Comparison of ENCODE assay signal across 8 cellular contexts in genomic region chr18:47175895-47176575, GRCh38. TPM values are rescaled to one million over a fixed set of nuclear protein-coding genes. Genes with fewer than 3 reads are reported as not detected.
DNase-seq lines count a peak whose midpoint lies in the region; ATAC-seq and TF ChIP-seq lines count a peak whose summit lies in the region.

TSS of gene IER3IP1 (minus strand) at chr18:47176364. CDS start at chr18:47176277, 87 bp downstream.

- H3K9ac ChIP-seq in colonic mucosa (ENCODE audit: low read depth in 2 of 2, low read length in 2 of 2): peak within 1 kb of the TSS; percentile 86 to 89

- H3K27ac ChIP-seq in colonic mucosa: peak within 1 kb of the TSS; percentile 70
- peak within 1 kb of the TSS; percentile 82 to 86 for H3K27ac ChIP-seq in left lung

- H3K4me1 ChIP-seq in colonic mucosa (peaks cover 4% of the 10 kb centered on the region), left lung (peaks cover 8 to 19% of the 10 kb centered on the region in 2 donors)

- H3K36me3 ChIP-seq in colonic mucosa: no peaks in the 10 kb centered on the region
- no peaks in the 10 kb centered on the region for H3K36me3 ChIP-seq in left lung

- DNase-seq in Ammon's horn (ENCODE audit: low spot score) (peak; percentile 91), NCI-H510A (lab: John Stamatoyannopoulos, UW) (peak; percentile 62), colonic mucosa (peak; percentile 95), left lung (peak; percentile 92 to 94)
- DNase-seq in activated CD4-positive, alpha-beta T cell treated with anti-CD3 and anti-CD28 coated beads for 4 hours: peak; percentile 84 to 88
- peak; percentile 81 for DNase-seq in stimulated activated CD4-positive, alpha-beta T cell treated with anti-CD3 and anti-CD28 coated beads, Interleukin-2, amount 100 ng/mL, for 4 hours (ENCODE audit: low read depth)

- H3K4me3 ChIP-seq in colonic mucosa (peak within 1 kb of the TSS; percentile 91), left lung (peak within 1 kb of the TSS; percentile 93 to 94)

- H3K9me3 ChIP-seq in colonic mucosa: no peaks in the 10 kb centered on the region
- H3K9me3 ChIP-seq in left lung: no peaks in the 10 kb centered on the region

- intact Hi-C loops in colonic mucosa (cut with DNase I): no loop called here
- intact Hi-C loops in left lung (cut with DNase I): no loop called here

- ATAC-seq in HG03432 (IDR thresholded peaks at IDR 0.05; ENCODE audit: unreplicated experiment): peak; percentile 92
- peak; percentile 98 for ATAC-seq in left lung

- peak; percentile 65 for TF ChIP-seq POLR2A in GM19099 (IDR thresholded peaks at IDR 0.05; ENCODE audit: extremely low read depth, insufficient read length, low read depth)

- TF ChIP-seq CTCF in colonic mucosa (IDR thresholded peaks at IDR 0.05): no peak
- peak in 1 of 2 donors; percentile 24 for TF ChIP-seq CTCF in left lung (IDR thresholded peaks at IDR 0.05)

- H3K27me3 ChIP-seq in colonic mucosa: no peaks in the 10 kb centered on the region
- H3K27me3 ChIP-seq in left lung: no peaks in the 10 kb centered on the region

RNA-seq across cellular contexts. Expression of gene IER3IP1, which starts in this region (rescaled TPM):
- total RNA-seq in colonic mucosa (10 to 100 TPM; 10.5 to 14.5 TPM), left lung (10 to 100 TPM; 14.6 to 17.4 TPM)

Comparison
In these comparisons a context has a peak if more than half of its experiments do, and no peak if none do; other contexts are left out.
1. Peak in every context shown above with its lines: DNase-seq, ATAC-seq, H3K4me3 ChIP-seq and H3K27ac ChIP-seq.